Comparison of ENCODE assay signal across 18 cellular contexts in genomic region chr12:50547742-50548141, GRCh38.
"Had no signal": no experiment of that assay in that cellular context is flagged by ENCODE, and none has a peak within 500 bp of the region (broad histone marks: within the 10 kb centered on the region; RNA-seq: fewer than 3 reads in every experiment).

No MANE protein-coding gene starts in this region.

- H3K9me3 ChIP-seq: gastrocnemius medialis, heart right ventricle, neutrophil, upper lobe of left lung, uterus had no signal

- H3K4me3 ChIP-seq: gastrocnemius medialis, heart right ventricle, upper lobe of left lung, uterus had no signal

- DNase-seq: effector memory CD4-positive, alpha-beta T cell; gastrocnemius medialis; heart right ventricle; hypothalamus; kidney glomerular epithelial cell; mesendoderm; naive B cell; nephron progenitor cell; posterior cingulate gyrus; small intestine; stimulated activated CD4-positive, alpha-beta T cell treated with anti-CD3 and anti-CD28 coated beads, Interleukin-12 subunit alpha, Interleukin-12 subunit beta, amount 100 ng/mL, for 4 hours; stimulated activated naive CD4-positive, alpha-beta T cell treated with Interleukin-2 at 50 U/mL for 16 hours; upper lobe of left lung; uterus had no signal

- H3K27me3 Mint-ChIP-seq: naive B cell had no signal

- FAIRE-seq: endometrium, islet of Langerhans, small intestine had no signal

- H3K27ac Mint-ChIP-seq: nephron progenitor cell had no signal

- H3K27ac ChIP-seq: gastrocnemius medialis, heart right ventricle, neutrophil, upper lobe of left lung, uterus had no signal

- H3K27me3 ChIP-seq: gastrocnemius medialis, heart right ventricle, neutrophil, upper lobe of left lung, uterus had no signal

- H3K36me3 ChIP-seq: gastrocnemius medialis, heart right ventricle, neutrophil, upper lobe of left lung, uterus had no signal

- H3K4me3 Mint-ChIP-seq: nephron progenitor cell had no signal

- H3K36me3 Mint-ChIP-seq: naive B cell had no signal

- ATAC-seq: esophagus mucosa, gastrocnemius medialis, heart right ventricle had no signal
